In genomic region chr1:51679435-51679834, GRCh38 we compare ENCODE assay signal across 15 cellular contexts.
DNase-seq lines count a peak whose midpoint lies in the region; ATAC-seq and TF ChIP-seq lines count a peak whose summit lies in the region.
"Had no signal": no experiment of that assay in that cellular context is flagged by ENCODE, and none has a peak within 500 bp of the region (broad histone marks: within the 10 kb centered on the region; RNA-seq: fewer than 3 reads in every experiment).

No MANE protein-coding gene starts in this region.

- intact Hi-C loops in psoas muscle (cut with DNase I) = loop anchor here in 1 of 2 donors (10.0 kb wide), 1 partner anchor 255 kb away; no protein-coding TSS in a partner anchor

- peaks cover 0 to 6% of the 10 kb centered on the region in 2 donors for H3K36me3 ChIP-seq in psoas muscle (ENCODE audit: insufficient read depth in 1 of 2, low read depth in 1 of 2)
- no peaks in the 10 kb centered on the region for H3K36me3 ChIP-seq in suprapubic skin
- H3K36me3 ChIP-seq: right lobe of liver had no signal

- H3K4me3 ChIP-seq in psoas muscle (no peak overlapping the region), suprapubic skin (no peak overlapping the region)
- H3K4me3 ChIP-seq: right lobe of liver had no signal

- H3K9me3 ChIP-seq in psoas muscle (no peaks in the 10 kb centered on the region), suprapubic skin (no peaks in the 10 kb centered on the region)
- H3K9me3 ChIP-seq: right lobe of liver had no signal

- ATAC-seq in activated CD4-positive, CD25-positive, alpha-beta regulatory T cell treated with anti-CD3 and anti-CD28 coated beads, Interleukin-2, amount 50 U/mL, for 24 hours = peak; percentile 93 to 99
- ATAC-seq in psoas muscle = peak; percentile 83 to 91 (median 88)

- no peak for DNase-seq in activated CD4-positive, CD25-positive, alpha-beta regulatory T cell (lab: John Stamatoyannopoulos, UW)
- DNase-seq in HCEC 1CT (peak; percentile 42), NCI-H226 (peak; percentile 30), psoas muscle (no peak), Ammon's horn (ENCODE audit: low spot score) (no peak), suprapubic skin (ENCODE audit: low spot score in 2 of 2) (no peak)
- no peak for DNase-seq in activated effector memory CD4-positive, alpha-beta T cell treated with anti-CD3 and anti-CD28 coated beads, Interleukin-2, amount 50 U/mL, for 16 hours
- DNase-seq: ACHN, activated T-cell treated with anti-CD3 and anti-CD28 coated beads for 4 hours, naive B cell, NCI-H446, right lobe of liver, Right ventricle myocardium superior had no signal

- peak overlapping the region; percentile 43 for H3K27ac ChIP-seq in psoas muscle
- no peak overlapping the region for H3K27ac ChIP-seq in suprapubic skin
- H3K27ac ChIP-seq: KMS-11, right lobe of liver had no signal

- no peak for TF ChIP-seq POLR2A in suprapubic skin (IDR thresholded peaks at IDR 0.05)

- TF ChIP-seq CTCF in psoas muscle (IDR thresholded peaks at IDR 0.05) = no peak
- no peak for TF ChIP-seq CTCF in suprapubic skin (IDR thresholded peaks at IDR 0.05)

- no peak for TF ChIP-seq EP300 in suprapubic skin (IDR thresholded peaks at IDR 0.05)

- H3K27me3 ChIP-seq in psoas muscle (ENCODE audit: insufficient read depth in 3 of 3, low read length in 2 of 3) (no peaks in the 10 kb centered on the region), suprapubic skin (no peaks in the 10 kb centered on the region)
- H3K27me3 ChIP-seq: right lobe of liver had no signal

- H3K4me1 ChIP-seq in psoas muscle (peaks cover 19% of the 10 kb centered on the region), suprapubic skin (no peaks in the 10 kb centered on the region)

Comparison
In these comparisons a context has a peak if more than half of its experiments do, and no peak if none do; other contexts are left out.
1. DNase-seq: peak in HCEC 1CT (single experiment) and NCI-H226 (single experiment); none in activated CD4-positive, CD25-positive, alpha-beta regulatory T cell (0 of 4), psoas muscle (0 of 2), Ammon's horn (single experiment), suprapubic skin (0 of 2) and activated effector memory CD4-positive, alpha-beta T cell treated with anti-CD3 and anti-CD28 coated beads, Interleukin-2, amount 50 U/mL, for 16 hours (single experiment).